ENCODE assay signal across 8 cellular contexts in genomic region chr4:3201718-3202702, GRCh38. TPM values are rescaled to one million over a fixed set of nuclear protein-coding genes. Genes with fewer than 3 reads are reported as not detected.
DNase-seq lines count a peak whose midpoint lies in the region; ATAC-seq, FAIRE-seq and TF ChIP-seq lines count a peak whose summit lies in the region.

No MANE protein-coding gene starts in this region.

- TF ChIP-seq CTCF in astrocyte (IDR thresholded peaks at IDR 0.05; ENCODE audit: insufficient read depth, low read depth, low read length) (no peak), osteoblast (IDR thresholded peaks at IDR 0.05; ENCODE audit: extremely low read depth, low read depth, low read length) (no peak), HFFc6 (IDR thresholded peaks at IDR 0.05) (no peak), ascending aorta (IDR thresholded peaks at IDR 0.05) (no peak)

- ATAC-seq in HG02678 (IDR thresholded peaks at IDR 0.05; ENCODE audit: unreplicated experiment) = peak; percentile 59
- peak; percentile 99 for ATAC-seq in T-helper 17 cell

- H3K9me3 Mint-ChIP-seq in astrocyte (ENCODE audit: unreplicated experiment) = no peaks in the 10 kb centered on the region
- no peaks in the 10 kb centered on the region for H3K9me3 Mint-ChIP-seq in HFFc6

- intact Hi-C loops in ascending aorta (cut with DNase I) = loop anchor here (5.0 kb wide), 1 partner anchor 280 kb away; no protein-coding TSS in a partner anchor

- H3K4me3 Mint-ChIP-seq in T-helper 17 cell (peak overlapping the region; percentile 80), astrocyte (ENCODE audit: unreplicated experiment) (no peak overlapping the region), HFFc6 (no peak overlapping the region)

- FAIRE-seq in astrocyte (lab: Jason Lieb, UNC) = no peak

- H3K4me1 ChIP-seq in astrocyte (ENCODE audit: insufficient read depth, low read length) = peaks cover 11% of the 10 kb centered on the region
- H3K4me1 ChIP-seq in osteoblast (ENCODE audit: insufficient read depth, low read length) = peaks cover 6% of the 10 kb centered on the region
- peaks cover 0 to 3% of the 10 kb centered on the region in 2 donors for H3K4me1 ChIP-seq in ascending aorta

- H3K79me2 ChIP-seq in astrocyte (ENCODE audit: insufficient read depth, low read length) (no peaks in the 10 kb centered on the region), osteoblast (ENCODE audit: insufficient read depth, low read length) (no peaks in the 10 kb centered on the region)

- peak overlapping the region; percentile 72 for H3K27ac Mint-ChIP-seq in T-helper 17 cell
- no peak overlapping the region for H3K27ac Mint-ChIP-seq in astrocyte (ENCODE audit: unreplicated experiment)
- no peak overlapping the region; the same call in 1 of the 2 replicates for H3K27ac Mint-ChIP-seq in HFFc6

- H2AFZ ChIP-seq in astrocyte (ENCODE audit: low read depth, low read length) (no peak overlapping the region), osteoblast (ENCODE audit: low read length) (no peak overlapping the region)

- H3K27me3 Mint-ChIP-seq in T-helper 17 cell (no peaks in the 10 kb centered on the region), astrocyte (ENCODE audit: low read depth, unreplicated experiment) (no peaks in the 10 kb centered on the region), HFFc6 (ENCODE audit: insufficient read depth) (peaks cover 5% of the 10 kb centered on the region; the same call in 1 of the 2 replicates)

- H3K4me3 ChIP-seq in astrocyte (ENCODE audit: insufficient read depth, low read depth, low read length) (no peak overlapping the region), osteoblast (ENCODE audit: insufficient read depth, low read length) (no peak overlapping the region), ascending aorta (no peak overlapping the region)

- H3K27ac ChIP-seq in astrocyte (ENCODE audit: low read depth, low read length) = no peak overlapping the region
- H3K27ac ChIP-seq in osteoblast (ENCODE audit: low read depth, low read length) = peak overlapping the region; percentile 21
- no peak overlapping the region for H3K27ac ChIP-seq in ascending aorta

- H3K4me2 ChIP-seq in astrocyte (ENCODE audit: low read length) = no peak overlapping the region
- no peak overlapping the region for H3K4me2 ChIP-seq in osteoblast (ENCODE audit: insufficient read depth, low read length)

- DNase-seq in EH (ENCODE audit: low read depth) (peak; percentile 30), T-helper 17 cell (peak; percentile 38 to 43 (median 39)), astrocyte (ENCODE audit: low read depth) (peak; percentile 68), osteoblast (ENCODE audit: insufficient read length, low spot score, missing footprints) (peak; percentile 84), iPS-NIHi7 (ENCODE audit: extremely low spot score) (no peak), HFFc6 (no peak), ascending aorta (ENCODE audit: low spot score in 2 of 2) (no peak)

- H3K36me3 ChIP-seq in astrocyte (ENCODE audit: insufficient read depth, low read length) (peaks cover 13% of the 10 kb centered on the region), osteoblast (ENCODE audit: insufficient read depth, low read length) (peaks cover 40% of the 10 kb centered on the region), ascending aorta (peaks cover 23 to 40% of the 10 kb centered on the region in 2 donors)

- no peak overlapping the region for H3K9ac ChIP-seq in astrocyte (ENCODE audit: low read length)

- H4K20me1 ChIP-seq in astrocyte (ENCODE audit: insufficient read depth, low read length) = peaks cover 29% of the 10 kb centered on the region
- H4K20me1 ChIP-seq in osteoblast (ENCODE audit: insufficient read depth, low read length) = peaks cover 3% of the 10 kb centered on the region

- peaks cover 5% of the 10 kb centered on the region for H3K36me3 Mint-ChIP-seq in T-helper 17 cell (ENCODE audit: low read depth)
- H3K36me3 Mint-ChIP-seq in astrocyte (ENCODE audit: low read depth, unreplicated experiment) = peaks cover 10% of the 10 kb centered on the region
- peaks cover 15% of the 10 kb centered on the region for H3K36me3 Mint-ChIP-seq in HFFc6 (ENCODE audit: low read depth)

- no peaks in the 10 kb centered on the region for H3K27me3 ChIP-seq in astrocyte (ENCODE audit: insufficient read depth, low read length)
- no peaks in the 10 kb centered on the region for H3K27me3 ChIP-seq in osteoblast (ENCODE audit: insufficient read depth, low read length)
- H3K27me3 ChIP-seq in ascending aorta = no peaks in the 10 kb centered on the region

- no peaks in the 10 kb centered on the region for H3K9me3 ChIP-seq in T-helper 17 cell (ENCODE audit: control insufficient read depth, low read length, poor library complexity, severe bottlenecking)
- no peaks in the 10 kb centered on the region for H3K9me3 ChIP-seq in astrocyte (ENCODE audit: insufficient read depth, low read depth, low read length)
- H3K9me3 ChIP-seq in osteoblast (ENCODE audit: low read depth, low read length) = no peaks in the 10 kb centered on the region
- H3K9me3 ChIP-seq in ascending aorta = no peaks in the 10 kb centered on the region

- H3K4me1 Mint-ChIP-seq in T-helper 17 cell (peaks cover 28% of the 10 kb centered on the region), astrocyte (ENCODE audit: low read depth, unreplicated experiment) (peaks cover 16% of the 10 kb centered on the region), HFFc6 (ENCODE audit: low read depth) (peaks cover 25% of the 10 kb centered on the region)

RNA-seq across cellular contexts. Expression of gene MSANTD1, which starts 46.9 kb away (rescaled TPM):
- total RNA-seq in T-helper 17 cell (1 to 10 TPM; 1.5 to 1.7 TPM), astrocyte (1.4 and 1.6 TPM in 2 replicates), osteoblast (0.59 and 0.72 TPM in 2 replicates), ascending aorta (not detected)
- under 1 TPM; 0.09 to 0.35 (median 0.12) TPM for total RNA-seq in HFFc6 (2021; fragmentation: NEBNext Ultra II Directional; extraction: Animal tissue kit (Norgen Biotek cat#: 25700))

Comparison
In these comparisons a context has a peak if more than half of its experiments do, and no peak if none do; other contexts are left out.
1. DNase-seq: peak in EH (single experiment), T-helper 17 cell (3 of 3), astrocyte (single experiment) and osteoblast (single experiment); none in iPS-NIHi7 (single experiment), HFFc6 (single experiment) and ascending aorta (0 of 2).